ENCODE assay signal across 28 cellular contexts in the genomic region with DNA sequence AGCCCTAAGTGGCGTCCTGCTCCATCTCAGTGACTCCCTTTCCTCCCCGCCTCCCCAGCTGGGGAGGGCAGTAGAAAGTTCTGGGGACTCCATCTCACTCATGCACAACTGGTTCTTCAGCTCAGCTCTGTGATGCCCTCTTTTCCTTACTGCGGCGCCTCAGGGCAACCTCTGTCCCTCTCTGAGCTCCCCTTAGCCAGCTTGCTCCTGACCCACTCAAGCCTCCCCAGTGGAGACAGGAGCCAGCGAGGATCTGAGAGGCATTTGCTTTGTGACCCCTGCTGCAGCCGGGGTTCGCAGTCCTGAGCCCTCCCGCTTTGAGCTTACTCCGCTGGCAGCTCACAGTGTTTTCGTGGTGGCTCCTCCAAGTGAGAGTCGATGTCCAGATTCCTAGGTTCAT.
"Had no signal": no experiment of that assay in that cellular context is flagged by ENCODE, and none has a peak within 500 bp of the region (broad histone marks: within the 10 kb centered on the region; RNA-seq: fewer than 3 reads in every experiment).

No MANE protein-coding gene starts in this region.

- H3K9me3 ChIP-seq: esophagus muscularis mucosa, gastrocnemius medialis, heart left ventricle had no signal

- FAIRE-seq: astrocyte, bronchial epithelial cell had no signal

- H3K36me3 ChIP-seq: brain microvascular endothelial cell, gastrocnemius medialis had no signal

- H3K27me3 ChIP-seq: brain microvascular endothelial cell, foreskin keratinocyte had no signal

- DNase-seq: activated CD4-positive, alpha-beta T cell treated with anti-CD3 and anti-CD28 coated beads for 1 hour; activated CD4-positive, alpha-beta T cell treated with anti-CD3 and anti-CD28 coated beads for 48 hours; activated CD4-positive, alpha-beta T cell treated with anti-CD3 and anti-CD28 coated beads, Interleukin-2, amount 50 U/mL, for 1 hour; activated CD4-positive, alpha-beta T cell treated with anti-CD3 and anti-CD28 coated beads, Interleukin-2, amount 50 U/mL, for 48 hours; activated CD8-positive, alpha-beta memory T cell treated with anti-CD3 and anti-CD28 coated beads for 24 hours; activated CD8-positive, alpha-beta T cell treated with anti-CD3 and anti-CD28 coated beads for 36 hours; activated effector memory CD4-positive, alpha-beta T cell treated with Interleukin-2 at 50 U/mL for 16 hours; activated gamma-delta T cell treated with Interleukin-2 at 50 U/mL for 16 hours; activated naive CD4-positive, alpha-beta T cell treated with anti-CD3 and anti-CD28 coated beads, Interleukin-2, amount 50 U/mL, for 16 hours; activated naive CD4-positive, alpha-beta T cell treated with Interleukin-2 at 50 U/mL for 16 hours; activated T-cell treated with anti-CD3 and anti-CD28 coated beads, Interleukin-2, amount 50 U/mL, for 4 hours; amniotic stem cell; anterior cingulate cortex; brain microvascular endothelial cell; dorsolateral prefrontal cortex; effector memory CD4-positive, alpha-beta T cell; erythroblast; foreskin keratinocyte; gastrocnemius medialis; glutamatergic neuron; heart left ventricle; T-helper 17 cell; T1000 had no signal

- H3K27ac ChIP-seq: brain microvascular endothelial cell, coronary artery, dorsolateral prefrontal cortex, esophagus muscularis mucosa, foreskin keratinocyte, gastrocnemius medialis, heart left ventricle had no signal

- ATAC-seq: activated CD8-positive, alpha-beta T cell treated with anti-CD3 and anti-CD28 coated beads for 36 hours; activated T-cell treated with anti-CD3 and anti-CD28 coated beads, Interleukin-2, amount 50 U/mL, for 4 hours; activated T-helper 17 cell treated with anti-CD3 and anti-CD28 coated beads, Interleukin-2, amount 50 U/mL, for 72 hours; foreskin keratinocyte; gastrocnemius medialis; heart left ventricle; T-helper 17 cell had no signal

- H3K4me1 ChIP-seq: foreskin keratinocyte had no signal

- H3K4me3 ChIP-seq: coronary artery, dorsolateral prefrontal cortex, esophagus muscularis mucosa, gastrocnemius medialis, heart left ventricle had no signal
